ENCODE assay signal across 8 cellular contexts in the genomic region with DNA sequence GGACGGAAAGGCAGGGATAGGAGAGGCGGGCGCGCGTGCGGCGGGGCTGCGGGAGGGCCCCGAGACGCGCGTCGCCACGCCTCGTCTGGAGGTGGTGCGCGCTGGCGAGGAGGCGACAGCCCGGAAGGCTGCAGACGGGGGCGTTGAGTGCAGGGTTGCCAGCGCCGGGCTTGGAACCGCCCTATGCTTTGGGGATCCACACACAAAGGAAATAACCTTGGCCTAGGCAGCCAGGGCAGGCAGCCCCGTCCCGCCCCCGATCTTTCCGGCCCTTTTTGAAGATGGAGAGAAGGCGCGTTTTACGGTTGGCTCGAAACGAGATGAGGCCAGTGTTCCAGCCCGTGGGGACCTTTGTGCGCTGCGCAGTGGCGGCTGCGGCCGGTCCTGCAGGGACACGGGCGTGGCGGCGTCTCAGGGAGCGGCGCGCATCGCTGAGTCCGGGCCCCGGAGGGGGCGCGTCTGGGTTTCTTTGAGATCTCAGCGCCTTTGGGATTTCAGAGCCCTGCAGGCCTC. TPM values are rescaled to one million over a fixed set of nuclear protein-coding genes. Genes with fewer than 3 reads are reported as not detected.
DNase-seq lines count a peak whose midpoint lies in the region; ATAC-seq and TF ChIP-seq lines count a peak whose summit lies in the region.

No MANE protein-coding gene starts in this region.

- peak overlapping the region; percentile 78 for H3K27ac ChIP-seq in SK-N-MC
- peak overlapping the region in 1 of 2 donors; percentile 38 for H3K27ac ChIP-seq in uterus

- H3K27me3 ChIP-seq in Caco-2 (replicated peaks; ENCODE audit: control insufficient read depth, insufficient read depth, low read length), result no peaks in the 10 kb centered on the region
- H3K27me3 ChIP-seq in uterus, result no peaks in the 10 kb centered on the region

- peak; percentile 53 to 70 for DNase-seq in Caco-2
- peak in 49 of 76 experiments; percentile 4 to 64 (median 36) for DNase-seq in HUDEP-2 (lab: John Stamatoyannopoulos, UW; ENCODE audit: unreplicated experiment in 76 of 76)
- DNase-seq in SK-N-MC (ENCODE audit: low read depth, low spot score), result no peak
- peak; percentile 82 for DNase-seq in activated naive CD8-positive, alpha-beta T cell treated with anti-CD3 and anti-CD28 coated beads for 36 hours
- peak; percentile 53 for DNase-seq in left cardiac atrium
- DNase-seq in progenitor cell of endocrine pancreas (ENCODE audit: low spot score, unreplicated experiment), result peak; percentile 41
- DNase-seq in uterus, result peak in 1 of 2 donors; percentile 26

- no peak for TF ChIP-seq POLR2A in uterus (IDR thresholded peaks at IDR 0.05)

- H3K27me3 Mint-ChIP-seq in Caco-2 (ENCODE audit: insufficient read depth, unreplicated experiment) (peaks cover 2% of the 10 kb centered on the region), progenitor cell of endocrine pancreas (peaks cover 70% of the 10 kb centered on the region)
- peaks cover 38% of the 10 kb centered on the region for H3K27me3 Mint-ChIP-seq in activated naive CD8-positive, alpha-beta T cell treated with anti-CD3 and anti-CD28 coated beads for 36 hours

- no peak overlapping the region for H3K27ac Mint-ChIP-seq in Caco-2 (ENCODE audit: unreplicated experiment)
- peak overlapping the region; percentile 69 for H3K27ac Mint-ChIP-seq in activated naive CD8-positive, alpha-beta T cell treated with anti-CD3 and anti-CD28 coated beads for 36 hours
- peak overlapping the region; percentile 85 for H3K27ac Mint-ChIP-seq in progenitor cell of endocrine pancreas

- peak; percentile 35 for ATAC-seq in GM19468 (IDR thresholded peaks at IDR 0.05; ENCODE audit: extremely low read depth, unreplicated experiment)
- ATAC-seq in left cardiac atrium, result peak; percentile 78 to 90

- no peaks in the 10 kb centered on the region for H3K36me3 ChIP-seq in Caco-2 (ENCODE audit: control insufficient read depth, insufficient read depth, low read length)
- H3K36me3 ChIP-seq in SK-N-MC (ENCODE audit: insufficient read depth, low read length), result no peaks in the 10 kb centered on the region
- no peaks in the 10 kb centered on the region for H3K36me3 ChIP-seq in uterus

- intact Hi-C loops in Caco-2 (cut with micrococcal nuclease; ENCODE audit: unreplicated experiment), result loop anchor here (2.0 kb wide), 1 partner anchor 51 kb away; the partner anchor contains the start of gene TRIM2
- intact Hi-C loops in left cardiac atrium (cut with DNase I), result no loop called here
- intact Hi-C loops in uterus (cut with DNase I; ENCODE audit: low total_unique reads), result no loop called here

- H3K36me3 Mint-ChIP-seq in Caco-2 (ENCODE audit: insufficient read depth, unreplicated experiment) (peaks cover 4% of the 10 kb centered on the region), progenitor cell of endocrine pancreas (ENCODE audit: insufficient read depth) (no peaks in the 10 kb centered on the region)
- H3K36me3 Mint-ChIP-seq in activated naive CD8-positive, alpha-beta T cell treated with anti-CD3 and anti-CD28 coated beads for 36 hours, result peaks cover 2% of the 10 kb centered on the region

- H3K9me3 ChIP-seq in Caco-2 (no peaks in the 10 kb centered on the region), SK-N-MC (ENCODE audit: low read depth, low read length) (no peaks in the 10 kb centered on the region), uterus (no peaks in the 10 kb centered on the region)

- POLR2A ChIA-PET in Caco-2 (lab: Charles Lee), result interaction anchor here (0.6 kb wide), 1 partner anchor 123 kb away, joined by 5 read pairs; no protein-coding TSS in a partner anchor

- H3K9ac ChIP-seq in SK-N-MC (ENCODE audit: insufficient read length), result peak overlapping the region; percentile 76

- no peak for TF ChIP-seq CTCF in Caco-2 (IDR thresholded peaks at IDR 0.05; ENCODE audit: insufficient read depth in 1 of 2, low read depth in 1 of 2, low read length in 1 of 2, severe bottlenecking in 1 of 2, unreplicated experiment in 1 of 2)
- no peak for TF ChIP-seq CTCF in progenitor cell of endocrine pancreas (IDR thresholded peaks at IDR 0.05; ENCODE audit: unreplicated experiment)
- no peak for TF ChIP-seq CTCF in uterus (IDR thresholded peaks at IDR 0.05)

- H3K4me1 Mint-ChIP-seq in Caco-2 (ENCODE audit: low read depth, unreplicated experiment), result peaks cover 14% of the 10 kb centered on the region
- peaks cover 55% of the 10 kb centered on the region for H3K4me1 Mint-ChIP-seq in activated naive CD8-positive, alpha-beta T cell treated with anti-CD3 and anti-CD28 coated beads for 36 hours
- H3K4me1 Mint-ChIP-seq in progenitor cell of endocrine pancreas (ENCODE audit: low read depth), result peaks cover 12% of the 10 kb centered on the region

- CTCF ChIA-PET in Caco-2 (lab: Charles Lee), result interaction anchor here (1.2 to 1.6 kb wide), 2 partner anchors 11 to 26 kb away, joined by 3 to 4 read pairs; no protein-coding TSS in a partner anchor

- H3K4me1 ChIP-seq in Caco-2 (0 out of 2 replicates have a peak, but pooled peaks cover 9% of the 10 kb centered on the region), uterus (peaks cover 0 to 5% of the 10 kb centered on the region in 2 donors)

- H3K4me3 ChIP-seq in Caco-2 (ENCODE audit: low read depth, low read length), result peak overlapping the region; percentile 64
- H3K4me3 ChIP-seq in SK-N-MC, result peak overlapping the region; percentile 96
- H3K4me3 ChIP-seq in uterus, result peak overlapping the region; percentile 41 to 50

- H3K4me3 Mint-ChIP-seq in Caco-2 (ENCODE audit: unreplicated experiment), result peak overlapping the region; percentile 89
- H3K4me3 Mint-ChIP-seq in activated naive CD8-positive, alpha-beta T cell treated with anti-CD3 and anti-CD28 coated beads for 36 hours, result peak overlapping the region; percentile 76
- peak overlapping the region; percentile 82 for H3K4me3 Mint-ChIP-seq in progenitor cell of endocrine pancreas (ENCODE audit: low read depth)

- H3K9me3 Mint-ChIP-seq in Caco-2 (ENCODE audit: unreplicated experiment) (no peaks in the 10 kb centered on the region), progenitor cell of endocrine pancreas (ENCODE audit: low read depth) (no peaks in the 10 kb centered on the region)
- H3K9me3 Mint-ChIP-seq in activated naive CD8-positive, alpha-beta T cell treated with anti-CD3 and anti-CD28 coated beads for 36 hours, result no peaks in the 10 kb centered on the region

- BruUV-seq in Caco-2 (replicated peaks; lab: Mats Ljungman, UMichigan), result no TSS peak

RNA-seq across cellular contexts. Expression of gene TRIM2, which starts 50.8 kb away (rescaled TPM):
- total RNA-seq in Caco-2 (2022), result 62.0 and 62.3 TPM in 2 replicates
- under 1 TPM; 0.54 to 0.76 TPM for total RNA-seq in activated naive CD8-positive, alpha-beta T cell treated with anti-CD3 and anti-CD28 coated beads for 36 hours
- total RNA-seq in left cardiac atrium, result 10 to 100 TPM; 19.8 to 22.6 TPM
- 52.5 and 59.6 TPM in 2 replicates for total RNA-seq in progenitor cell of endocrine pancreas
- total RNA-seq in uterus, result 100 to 1,000 TPM in 1 of 4 donors, 10 to 100 TPM in 3; 25.9 to 121 (median 45.6) TPM

Comparison
In these comparisons a context has a peak if more than half of its experiments do, and no peak if none do; other contexts are left out.
1. H3K4me3 ChIP-seq: peak in every context shown above with its lines; median percentile 96 in SK-N-MC; 64 in Caco-2; 46 in uterus.
2. RNA of gene TRIM2, which starts 50.8 kb away (total RNA-seq): 62.0 to 62.3 TPM in Caco-2, 25.9 to 121 TPM in uterus, 52.5 to 59.6 TPM in progenitor cell of endocrine pancreas and 19.8 to 22.6 TPM in left cardiac atrium; 0.54 to 0.76 TPM in activated naive CD8-positive, alpha-beta T cell treated with anti-CD3 and anti-CD28 coated beads for 36 hours; every median in the first group is over 10 times any median in the second.
3. Peak in every context shown above with its lines, with median percentiles within 50 percentile points of each other: H3K4me3 Mint-ChIP-seq.